ENCODE assay signal across 26 cellular contexts in genomic region chr2:104846955-104847820, GRCh38. TPM values are rescaled to one million over a fixed set of nuclear protein-coding genes. Genes with fewer than 3 reads are reported as not detected.
DNase-seq lines count a peak whose midpoint lies in the region; ATAC-seq and TF ChIP-seq lines count a peak whose summit lies in the region.
"Had no signal": no experiment of that assay in that cellular context is flagged by ENCODE, and none has a peak within 500 bp of the region (broad histone marks: within the 10 kb centered on the region; RNA-seq: fewer than 3 reads in every experiment).

No MANE protein-coding gene starts in this region.

- peak overlapping the region; percentile 32 for H3K27ac Mint-ChIP-seq in activated B cell treated with CpG ODN at 0.5 μM for 24 hours
- no peak overlapping the region for H3K27ac Mint-ChIP-seq in activated T-helper 1 cell treated with anti-CD3 and anti-CD28 coated beads, Interleukin-12 subunit alpha, Interleukin-12 subunit beta, Interleukin-2, Interleukin-4 antibody, amounts not matched to agents 30 ng/mL and 10 ng/mL and 1 ng/mL, durations not matched to agents 14 hours and 24 hours and 36 hours
- H3K27ac Mint-ChIP-seq: CD4-positive, alpha-beta T cell; dendritic cell treated with granulocyte-macrophage colony-stimulating factor and Interleukin-4, amounts not matched to agents 40 ng/mL and 50 ng/mL, for 4 days; naive thymus-derived CD4-positive, alpha-beta T cell had no signal

- no peak overlapping the region for H2AFZ ChIP-seq in osteoblast (ENCODE audit: low read length)

- no peak for ATAC-seq in activated B cell treated with CpG ODN at 0.5 μM for 24 hours (ENCODE audit: low read depth)
- no peak for ATAC-seq in GM18502 (IDR thresholded peaks at IDR 0.05; ENCODE audit: poor library complexity, unreplicated experiment)
- ATAC-seq in HG02571 (IDR thresholded peaks at IDR 0.05; ENCODE audit: unreplicated experiment): no peak
- ATAC-seq: activated T-cell treated with anti-CD3 and anti-CD28 coated beads, Interleukin-2, amount 50 U/mL, for 4 hours; naive thymus-derived CD4-positive, alpha-beta T cell had no signal

- TF ChIP-seq CTCF in activated B cell treated with CpG ODN at 0.5 μM for 24 hours (IDR thresholded peaks at IDR 0.05) (no peak), osteoblast (IDR thresholded peaks at IDR 0.05; ENCODE audit: extremely low read depth, low read depth, low read length) (no peak)

- in situ Hi-C loops in Caki2 (cut with HindIII; ENCODE audit: low pct_unique_long_range_greater_than_20kb, low sequenced_read_pairs): no loop called here

- intact Hi-C loops in activated B cell treated with CpG ODN at 0.5 μM for 24 hours (cut with micrococcal nuclease) (loop anchor here (5.0 kb wide), 1 partner anchor 890 kb away; no protein-coding TSS in a partner anchor), head of caudate nucleus (cut with DNase I) (no loop called here)
- intact Hi-C loops in activated T-helper 1 cell treated with anti-CD3 and anti-CD28 coated beads, Interleukin-12 subunit alpha, Interleukin-12 subunit beta, Interleukin-2, Interleukin-4 antibody, amounts not matched to agents 30 ng/mL and 10 ng/mL and 1 ng/mL, durations not matched to agents 14 hours and 24 hours and 36 hours (cut with micrococcal nuclease): loop anchor here (5.0 kb wide), 1 partner anchor 1685 kb away; no protein-coding TSS in a partner anchor

- H3K27me3 Mint-ChIP-seq in activated B cell treated with CpG ODN at 0.5 μM for 24 hours: peaks cover 78% of the 10 kb centered on the region
- peaks cover 82% of the 10 kb centered on the region for H3K27me3 Mint-ChIP-seq in activated T-helper 1 cell treated with anti-CD3 and anti-CD28 coated beads, Interleukin-12 subunit alpha, Interleukin-12 subunit beta, Interleukin-2, Interleukin-4 antibody, amounts not matched to agents 30 ng/mL and 10 ng/mL and 1 ng/mL, durations not matched to agents 14 hours and 24 hours and 36 hours (ENCODE audit: insufficient read depth)

- H3K4me1 ChIP-seq in osteoblast (ENCODE audit: insufficient read depth, low read length): no peaks in the 10 kb centered on the region
- H3K4me1 ChIP-seq: prostate gland had no signal

- POLR2A ChIA-PET in activated B cell treated with CpG ODN at 0.5 μM for 24 hours (lab: Charles Lee): interaction anchor here (0.6 to 1.1 kb wide), 2 partner anchors 9 to 10 kb away, joined by 3 to 8 read pairs; no protein-coding TSS in a partner anchor

- H3K4me3 Mint-ChIP-seq in activated B cell treated with CpG ODN at 0.5 μM for 24 hours: no peak overlapping the region
- no peak overlapping the region for H3K4me3 Mint-ChIP-seq in activated T-helper 1 cell treated with anti-CD3 and anti-CD28 coated beads, Interleukin-12 subunit alpha, Interleukin-12 subunit beta, Interleukin-2, Interleukin-4 antibody, amounts not matched to agents 30 ng/mL and 10 ng/mL and 1 ng/mL, durations not matched to agents 14 hours and 24 hours and 36 hours
- H3K4me3 Mint-ChIP-seq: activated T-cell treated with anti-CD3 and anti-CD28 coated beads, Interleukin-2, amount 50 U/mL, for 4 hours; CD4-positive, alpha-beta T cell; dendritic cell treated with granulocyte-macrophage colony-stimulating factor and Interleukin-4, amounts not matched to agents 40 ng/mL and 50 ng/mL, for 4 days; naive thymus-derived CD4-positive, alpha-beta T cell had no signal

- H4K20me1 ChIP-seq in osteoblast (ENCODE audit: insufficient read depth, low read length): no peaks in the 10 kb centered on the region

- H3K4me3 ChIP-seq in osteoblast (ENCODE audit: insufficient read depth, low read length): no peak overlapping the region
- H3K4me3 ChIP-seq: prostate gland, tibial nerve had no signal

- no peaks in the 10 kb centered on the region for H3K36me3 ChIP-seq in osteoblast (ENCODE audit: insufficient read depth, low read length)
- H3K36me3 ChIP-seq: brain microvascular endothelial cell, HAP-1, prostate gland, tibial nerve had no signal

- peaks cover 86% of the 10 kb centered on the region for H3K27me3 ChIP-seq in osteoblast (ENCODE audit: insufficient read depth, low read length)

- H3K9me3 Mint-ChIP-seq in activated B cell treated with CpG ODN at 0.5 μM for 24 hours: peaks cover 3% of the 10 kb centered on the region
- H3K9me3 Mint-ChIP-seq in activated T-helper 1 cell treated with anti-CD3 and anti-CD28 coated beads, Interleukin-12 subunit alpha, Interleukin-12 subunit beta, Interleukin-2, Interleukin-4 antibody, amounts not matched to agents 30 ng/mL and 10 ng/mL and 1 ng/mL, durations not matched to agents 14 hours and 24 hours and 36 hours: no peaks in the 10 kb centered on the region
- H3K9me3 Mint-ChIP-seq: activated T-cell treated with anti-CD3 and anti-CD28 coated beads, Interleukin-2, amount 50 U/mL, for 4 hours; CD4-positive, alpha-beta T cell; dendritic cell treated with granulocyte-macrophage colony-stimulating factor and Interleukin-4, amounts not matched to agents 40 ng/mL and 50 ng/mL, for 4 days had no signal

- no peaks in the 10 kb centered on the region for H3K36me3 Mint-ChIP-seq in activated B cell treated with CpG ODN at 0.5 μM for 24 hours (ENCODE audit: low read depth)
- no peaks in the 10 kb centered on the region for H3K36me3 Mint-ChIP-seq in activated T-helper 1 cell treated with anti-CD3 and anti-CD28 coated beads, Interleukin-12 subunit alpha, Interleukin-12 subunit beta, Interleukin-2, Interleukin-4 antibody, amounts not matched to agents 30 ng/mL and 10 ng/mL and 1 ng/mL, durations not matched to agents 14 hours and 24 hours and 36 hours (ENCODE audit: low read depth)

- H3K4me2 ChIP-seq in osteoblast (ENCODE audit: insufficient read depth, low read length): no peak overlapping the region
- H3K4me2 ChIP-seq: SK-N-SH had no signal

- H3K27ac ChIP-seq in osteoblast (ENCODE audit: low read depth, low read length): no peak overlapping the region
- H3K27ac ChIP-seq: brain microvascular endothelial cell, prostate gland, tibial nerve had no signal

- peaks cover 18% of the 10 kb centered on the region for H3K4me1 Mint-ChIP-seq in activated B cell treated with CpG ODN at 0.5 μM for 24 hours
- peaks cover 4% of the 10 kb centered on the region for H3K4me1 Mint-ChIP-seq in activated T-helper 1 cell treated with anti-CD3 and anti-CD28 coated beads, Interleukin-12 subunit alpha, Interleukin-12 subunit beta, Interleukin-2, Interleukin-4 antibody, amounts not matched to agents 30 ng/mL and 10 ng/mL and 1 ng/mL, durations not matched to agents 14 hours and 24 hours and 36 hours (ENCODE audit: low read depth)

- CTCF ChIA-PET in activated B cell treated with CpG ODN at 0.5 μM for 24 hours (lab: Charles Lee): no interaction called here

- H3K79me2 ChIP-seq in osteoblast (ENCODE audit: insufficient read depth, low read length): no peaks in the 10 kb centered on the region

- DNase-seq in Caki2 (ENCODE audit: low read depth): peak; percentile 72
- DNase-seq in activated B cell treated with CpG ODN at 0.5 μM for 24 hours: no peak
- peak in 30 of 42 donors; percentile 33 to 87 (median 64) for DNase-seq in head of caudate nucleus
- DNase-seq in osteoblast (ENCODE audit: insufficient read length, low spot score, missing footprints): peak; percentile 56
- DNase-seq in activated T-helper 1 cell treated with anti-CD3 and anti-CD28 coated beads, Interleukin-12 subunit alpha, Interleukin-12 subunit beta, Interleukin-2, Interleukin-4 antibody, amounts not matched to agents 30 ng/mL and 10 ng/mL and 1 ng/mL, durations not matched to agents 14 hours and 24 hours and 36 hours (ENCODE audit: low spot score): no peak
- no peak for DNase-seq in hepatic stellate cell (ENCODE audit: low spot score)
- DNase-seq: activated naive CD4-positive, alpha-beta T cell treated with anti-CD3 and anti-CD28 coated beads, Interleukin-2, amount 50 U/mL, for 16 hours; activated T-cell treated with anti-CD3 and anti-CD28 coated beads, Interleukin-2, amount 50 U/mL, for 4 hours; brain microvascular endothelial cell; CD4-positive, alpha-beta T cell; mesendoderm; naive thymus-derived CD4-positive, alpha-beta T cell; NCI-H1105; NCI-H2081; NCI-H524; RPMI8226; SK-N-SH; small intestine; stimulated activated naive CD4-positive, alpha-beta T cell treated with Interleukin-2 at 50 U/mL for 16 hours had no signal

- H3K9me3 ChIP-seq in osteoblast (ENCODE audit: low read depth, low read length): no peaks in the 10 kb centered on the region
- H3K9me3 ChIP-seq: HAP-1, prostate gland, SK-N-SH, tibial nerve had no signal

RNA-seq across cellular contexts. Expression of gene POU3F3, which starts 6.7 kb away (rescaled TPM):
- 48.8 and 57.1 TPM in 2 replicates for total RNA-seq in Caki2 (2014; rRNA removed; shearing (Covaris generic); ENCODE audit: low replicate concordance)
- not detected in 2 replicates for total RNA-seq in activated B cell treated with CpG ODN at 0.5 μM for 24 hours
- total RNA-seq in osteoblast: under 0.01 TPM in 1 of 2 replicates, not detected in the other
- total RNA-seq in activated T-helper 1 cell treated with anti-CD3 and anti-CD28 coated beads, Interleukin-12 subunit alpha, Interleukin-12 subunit beta, Interleukin-2, Interleukin-4 antibody, amounts not matched to agents 30 ng/mL and 10 ng/mL and 1 ng/mL, durations not matched to agents 14 hours and 24 hours and 36 hours: not detected in 2 replicates
- total RNA-seq: activated T-cell treated with anti-CD3 and anti-CD28 coated beads, Interleukin-2, amount 50 U/mL, for 4 hours; CD4-positive, alpha-beta T cell; fibroblast of villous mesenchyme; naive thymus-derived CD4-positive, alpha-beta T cell; tibial nerve had no signal

Comparison
In these comparisons a context has a peak if more than half of its experiments do, and no peak if none do; other contexts are left out.
1. DNase-seq: peak in Caki2 (single experiment), head of caudate nucleus (30 of 42) and osteoblast (single experiment); none in activated B cell treated with CpG ODN at 0.5 μM for 24 hours (single experiment), activated T-helper 1 cell treated with anti-CD3 and anti-CD28 coated beads, Interleukin-12 subunit alpha, Interleukin-12 subunit beta, Interleukin-2, Interleukin-4 antibody, amounts not matched to agents 30 ng/mL and 10 ng/mL and 1 ng/mL, durations not matched to agents 14 hours and 24 hours and 36 hours (single experiment) and hepatic stellate cell (single experiment).
2. RNA of gene POU3F3, which starts 6.7 kb away (total RNA-seq): 48.8 to 57.1 TPM in Caki2; not detected in activated B cell treated with CpG ODN at 0.5 μM for 24 hours, under 0.01 TPM in osteoblast and not detected in activated T-helper 1 cell treated with anti-CD3 and anti-CD28 coated beads, Interleukin-12 subunit alpha, Interleukin-12 subunit beta, Interleukin-2, Interleukin-4 antibody, amounts not matched to agents 30 ng/mL and 10 ng/mL and 1 ng/mL, durations not matched to agents 14 hours and 24 hours and 36 hours; every median in the first group is over 10 times any median in the second.